1 cellular context compared by ENCODE assay signal in the genomic region with DNA sequence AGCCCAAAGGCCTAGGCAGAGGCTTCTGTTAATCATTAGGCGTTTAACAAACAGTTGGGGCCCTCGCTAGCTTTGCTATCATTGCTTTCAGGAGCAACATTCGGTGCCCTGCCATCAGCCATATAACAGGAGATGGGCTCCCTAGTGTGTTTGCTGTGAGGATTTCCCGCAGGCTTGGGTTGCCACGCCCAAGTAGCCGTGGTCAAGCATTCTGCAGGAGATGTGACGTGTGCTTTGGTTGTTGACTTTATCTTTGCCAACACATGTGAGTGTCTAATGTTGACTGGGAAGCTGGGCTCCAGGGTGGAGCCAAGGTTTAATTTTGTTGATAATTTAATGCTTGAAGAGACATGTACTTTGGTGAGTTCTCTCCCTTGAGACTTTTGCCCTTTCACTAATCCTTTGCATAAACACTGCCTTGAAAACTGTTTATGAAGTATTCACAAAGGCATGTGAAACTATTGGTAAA.
TF ChIP-seq lines count a peak whose summit lies in the region.

No MANE protein-coding gene starts in this region.

TF ChIP-seq in HepG2, 621 proteins besides CTCF, POLR2A, EP300 and RAD21 (continued from another document and continues in another):
- TF ChIP-seq, protein P1, sequence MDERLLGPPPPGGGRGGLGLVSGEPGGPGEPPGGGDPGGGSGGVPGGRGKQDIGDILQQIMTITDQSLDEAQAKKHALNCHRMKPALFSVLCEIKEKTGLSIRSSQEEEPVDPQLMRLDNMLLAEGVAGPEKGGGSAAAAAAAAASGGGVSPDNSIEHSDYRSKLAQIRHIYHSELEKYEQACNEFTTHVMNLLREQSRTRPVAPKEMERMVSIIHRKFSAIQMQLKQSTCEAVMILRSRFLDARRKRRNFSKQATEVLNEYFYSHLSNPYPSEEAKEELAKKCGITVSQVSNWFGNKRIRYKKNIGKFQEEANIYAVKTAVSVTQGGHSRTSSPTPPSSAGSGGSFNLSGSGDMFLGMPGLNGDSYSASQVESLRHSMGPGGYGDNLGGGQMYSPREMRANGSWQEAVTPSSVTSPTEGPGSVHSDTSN (CRISPR knock-in tag; IDR thresholded peaks at IDR 0.05) = peak; percentile 2; the same call in 1 of the 2 replicates
- TF ChIP-seq FIP1L1 (IDR thresholded peaks at IDR 0.05; ENCODE audit: borderline replicate concordance, insufficient read depth, low read depth, low read length) (no peak), SOX6 (IDR thresholded peaks at IDR 0.05) (no peak), SOX6 (CRISPR knock-in tag; IDR thresholded peaks at IDR 0.05) (peak; percentile 41; the same call in 1 of the 2 replicates), STAT5B (CRISPR knock-in tag; IDR thresholded peaks at IDR 0.05) (no peak), FOXC1 (CRISPR knock-in tag; IDR thresholded peaks at IDR 0.05; ENCODE audit: borderline replicate concordance) (no peak), ISX (CRISPR knock-in tag; conservative IDR thresholded peaks at IDR 0.05) (no peak), SP5 (CRISPR knock-in tag; IDR thresholded peaks at IDR 0.05; ENCODE audit: borderline replicate concordance, low read depth) (0 out of 2 replicates have a peak, but pooled peaks have one; percentile 22), EHMT2 (IDR thresholded peaks at IDR 0.05; ENCODE audit: borderline replicate concordance, low read depth, low read length) (no peak), SRY (CRISPR knock-in tag; IDR thresholded peaks at IDR 0.05) (no peak), SOX13 (IDR thresholded peaks at IDR 0.05) (no peak), SOX13 (CRISPR knock-in tag; conservative IDR thresholded peaks at IDR 0.05 in 1 of 2, IDR thresholded peaks at IDR 0.05 in 1 of 2) (0 out of 4 replicates have a peak, but pooled peaks of 1 of the 2 experiments have one; percentile 17), SALL1 (CRISPR knock-in tag; IDR thresholded peaks at IDR 0.05) (peak; percentile 48; the same call in 1 of the 2 replicates)
- TF ChIP-seq, protein P2, sequence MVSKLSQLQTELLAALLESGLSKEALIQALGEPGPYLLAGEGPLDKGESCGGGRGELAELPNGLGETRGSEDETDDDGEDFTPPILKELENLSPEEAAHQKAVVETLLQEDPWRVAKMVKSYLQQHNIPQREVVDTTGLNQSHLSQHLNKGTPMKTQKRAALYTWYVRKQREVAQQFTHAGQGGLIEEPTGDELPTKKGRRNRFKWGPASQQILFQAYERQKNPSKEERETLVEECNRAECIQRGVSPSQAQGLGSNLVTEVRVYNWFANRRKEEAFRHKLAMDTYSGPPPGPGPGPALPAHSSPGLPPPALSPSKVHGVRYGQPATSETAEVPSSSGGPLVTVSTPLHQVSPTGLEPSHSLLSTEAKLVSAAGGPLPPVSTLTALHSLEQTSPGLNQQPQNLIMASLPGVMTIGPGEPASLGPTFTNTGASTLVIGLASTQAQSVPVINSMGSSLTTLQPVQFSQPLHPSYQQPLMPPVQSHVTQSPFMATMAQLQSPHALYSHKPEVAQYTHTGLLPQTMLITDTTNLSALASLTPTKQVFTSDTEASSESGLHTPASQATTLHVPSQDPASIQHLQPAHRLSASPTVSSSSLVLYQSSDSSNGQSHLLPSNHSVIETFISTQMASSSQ (IDR thresholded peaks at IDR 0.05; ENCODE audit: low read depth) = peak; percentile 82
- TF ChIP-seq, protein P2 (CRISPR knock-in tag; IDR thresholded peaks at IDR 0.05; ENCODE audit: borderline replicate concordance) = peak; percentile 79; the same call in 1 of the 2 replicates
- TF ChIP-seq, protein P3, sequence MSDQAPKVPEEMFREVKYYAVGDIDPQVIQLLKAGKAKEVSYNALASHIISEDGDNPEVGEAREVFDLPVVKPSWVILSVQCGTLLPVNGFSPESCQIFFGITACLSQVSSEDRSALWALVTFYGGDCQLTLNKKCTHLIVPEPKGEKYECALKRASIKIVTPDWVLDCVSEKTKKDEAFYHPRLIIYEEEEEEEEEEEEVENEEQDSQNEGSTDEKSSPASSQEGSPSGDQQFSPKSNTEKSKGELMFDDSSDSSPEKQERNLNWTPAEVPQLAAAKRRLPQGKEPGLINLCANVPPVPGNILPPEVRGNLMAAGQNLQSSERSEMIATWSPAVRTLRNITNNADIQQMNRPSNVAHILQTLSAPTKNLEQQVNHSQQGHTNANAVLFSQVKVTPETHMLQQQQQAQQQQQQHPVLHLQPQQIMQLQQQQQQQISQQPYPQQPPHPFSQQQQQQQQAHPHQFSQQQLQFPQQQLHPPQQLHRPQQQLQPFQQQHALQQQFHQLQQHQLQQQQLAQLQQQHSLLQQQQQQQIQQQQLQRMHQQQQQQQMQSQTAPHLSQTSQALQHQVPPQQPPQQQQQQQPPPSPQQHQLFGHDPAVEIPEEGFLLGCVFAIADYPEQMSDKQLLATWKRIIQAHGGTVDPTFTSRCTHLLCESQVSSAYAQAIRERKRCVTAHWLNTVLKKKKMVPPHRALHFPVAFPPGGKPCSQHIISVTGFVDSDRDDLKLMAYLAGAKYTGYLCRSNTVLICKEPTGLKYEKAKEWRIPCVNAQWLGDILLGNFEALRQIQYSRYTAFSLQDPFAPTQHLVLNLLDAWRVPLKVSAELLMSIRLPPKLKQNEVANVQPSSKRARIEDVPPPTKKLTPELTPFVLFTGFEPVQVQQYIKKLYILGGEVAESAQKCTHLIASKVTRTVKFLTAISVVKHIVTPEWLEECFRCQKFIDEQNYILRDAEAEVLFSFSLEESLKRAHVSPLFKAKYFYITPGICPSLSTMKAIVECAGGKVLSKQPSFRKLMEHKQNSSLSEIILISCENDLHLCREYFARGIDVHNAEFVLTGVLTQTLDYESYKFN (CRISPR knock-in tag; conservative IDR thresholded peaks at IDR 0.05) = peak; percentile 56
- TF ChIP-seq, protein P4, sequence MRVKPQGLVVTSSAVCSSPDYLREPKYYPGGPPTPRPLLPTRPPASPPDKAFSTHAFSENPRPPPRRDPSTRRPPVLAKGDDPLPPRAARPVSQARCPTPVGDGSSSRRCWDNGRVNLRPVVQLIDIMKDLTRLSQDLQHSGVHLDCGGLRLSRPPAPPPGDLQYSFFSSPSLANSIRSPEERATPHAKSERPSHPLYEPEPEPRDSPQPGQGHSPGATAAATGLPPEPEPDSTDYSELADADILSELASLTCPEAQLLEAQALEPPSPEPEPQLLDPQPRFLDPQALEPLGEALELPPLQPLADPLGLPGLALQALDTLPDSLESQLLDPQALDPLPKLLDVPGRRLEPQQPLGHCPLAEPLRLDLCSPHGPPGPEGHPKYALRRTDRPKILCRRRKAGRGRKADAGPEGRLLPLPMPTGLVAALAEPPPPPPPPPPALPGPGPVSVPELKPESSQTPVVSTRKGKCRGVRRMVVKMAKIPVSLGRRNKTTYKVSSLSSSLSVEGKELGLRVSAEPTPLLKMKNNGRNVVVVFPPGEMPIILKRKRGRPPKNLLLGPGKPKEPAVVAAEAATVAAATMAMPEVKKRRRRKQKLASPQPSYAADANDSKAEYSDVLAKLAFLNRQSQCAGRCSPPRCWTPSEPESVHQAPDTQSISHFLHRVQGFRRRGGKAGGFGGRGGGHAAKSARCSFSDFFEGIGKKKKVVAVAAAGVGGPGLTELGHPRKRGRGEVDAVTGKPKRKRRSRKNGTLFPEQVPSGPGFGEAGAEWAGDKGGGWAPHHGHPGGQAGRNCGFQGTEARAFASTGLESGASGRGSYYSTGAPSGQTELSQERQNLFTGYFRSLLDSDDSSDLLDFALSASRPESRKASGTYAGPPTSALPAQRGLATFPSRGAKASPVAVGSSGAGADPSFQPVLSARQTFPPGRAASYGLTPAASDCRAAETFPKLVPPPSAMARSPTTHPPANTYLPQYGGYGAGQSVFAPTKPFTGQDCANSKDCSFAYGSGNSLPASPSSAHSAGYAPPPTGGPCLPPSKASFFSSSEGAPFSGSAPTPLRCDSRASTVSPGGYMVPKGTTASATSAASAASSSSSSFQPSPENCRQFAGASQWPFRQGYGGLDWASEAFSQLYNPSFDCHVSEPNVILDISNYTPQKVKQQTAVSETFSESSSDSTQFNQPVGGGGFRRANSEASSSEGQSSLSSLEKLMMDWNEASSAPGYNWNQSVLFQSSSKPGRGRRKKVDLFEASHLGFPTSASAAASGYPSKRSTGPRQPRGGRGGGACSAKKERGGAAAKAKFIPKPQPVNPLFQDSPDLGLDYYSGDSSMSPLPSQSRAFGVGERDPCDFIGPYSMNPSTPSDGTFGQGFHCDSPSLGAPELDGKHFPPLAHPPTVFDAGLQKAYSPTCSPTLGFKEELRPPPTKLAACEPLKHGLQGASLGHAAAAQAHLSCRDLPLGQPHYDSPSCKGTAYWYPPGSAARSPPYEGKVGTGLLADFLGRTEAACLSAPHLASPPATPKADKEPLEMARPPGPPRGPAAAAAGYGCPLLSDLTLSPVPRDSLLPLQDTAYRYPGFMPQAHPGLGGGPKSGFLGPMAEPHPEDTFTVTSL (CRISPR knock-in tag; IDR thresholded peaks at IDR 0.05; ENCODE audit: borderline replicate concordance) = peak; percentile 47; the same call in 1 of the 2 replicates
- TF ChIP-seq, protein P5, sequence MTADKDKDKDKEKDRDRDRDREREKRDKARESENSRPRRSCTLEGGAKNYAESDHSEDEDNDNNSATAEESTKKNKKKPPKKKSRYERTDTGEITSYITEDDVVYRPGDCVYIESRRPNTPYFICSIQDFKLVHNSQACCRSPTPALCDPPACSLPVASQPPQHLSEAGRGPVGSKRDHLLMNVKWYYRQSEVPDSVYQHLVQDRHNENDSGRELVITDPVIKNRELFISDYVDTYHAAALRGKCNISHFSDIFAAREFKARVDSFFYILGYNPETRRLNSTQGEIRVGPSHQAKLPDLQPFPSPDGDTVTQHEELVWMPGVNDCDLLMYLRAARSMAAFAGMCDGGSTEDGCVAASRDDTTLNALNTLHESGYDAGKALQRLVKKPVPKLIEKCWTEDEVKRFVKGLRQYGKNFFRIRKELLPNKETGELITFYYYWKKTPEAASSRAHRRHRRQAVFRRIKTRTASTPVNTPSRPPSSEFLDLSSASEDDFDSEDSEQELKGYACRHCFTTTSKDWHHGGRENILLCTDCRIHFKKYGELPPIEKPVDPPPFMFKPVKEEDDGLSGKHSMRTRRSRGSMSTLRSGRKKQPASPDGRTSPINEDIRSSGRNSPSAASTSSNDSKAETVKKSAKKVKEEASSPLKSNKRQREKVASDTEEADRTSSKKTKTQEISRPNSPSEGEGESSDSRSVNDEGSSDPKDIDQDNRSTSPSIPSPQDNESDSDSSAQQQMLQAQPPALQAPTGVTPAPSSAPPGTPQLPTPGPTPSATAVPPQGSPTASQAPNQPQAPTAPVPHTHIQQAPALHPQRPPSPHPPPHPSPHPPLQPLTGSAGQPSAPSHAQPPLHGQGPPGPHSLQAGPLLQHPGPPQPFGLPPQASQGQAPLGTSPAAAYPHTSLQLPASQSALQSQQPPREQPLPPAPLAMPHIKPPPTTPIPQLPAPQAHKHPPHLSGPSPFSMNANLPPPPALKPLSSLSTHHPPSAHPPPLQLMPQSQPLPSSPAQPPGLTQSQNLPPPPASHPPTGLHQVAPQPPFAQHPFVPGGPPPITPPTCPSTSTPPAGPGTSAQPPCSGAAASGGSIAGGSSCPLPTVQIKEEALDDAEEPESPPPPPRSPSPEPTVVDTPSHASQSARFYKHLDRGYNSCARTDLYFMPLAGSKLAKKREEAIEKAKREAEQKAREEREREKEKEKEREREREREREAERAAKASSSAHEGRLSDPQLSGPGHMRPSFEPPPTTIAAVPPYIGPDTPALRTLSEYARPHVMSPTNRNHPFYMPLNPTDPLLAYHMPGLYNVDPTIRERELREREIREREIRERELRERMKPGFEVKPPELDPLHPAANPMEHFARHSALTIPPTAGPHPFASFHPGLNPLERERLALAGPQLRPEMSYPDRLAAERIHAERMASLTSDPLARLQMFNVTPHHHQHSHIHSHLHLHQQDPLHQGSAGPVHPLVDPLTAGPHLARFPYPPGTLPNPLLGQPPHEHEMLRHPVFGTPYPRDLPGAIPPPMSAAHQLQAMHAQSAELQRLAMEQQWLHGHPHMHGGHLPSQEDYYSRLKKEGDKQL (CRISPR knock-in tag; IDR thresholded peaks at IDR 0.05; ENCODE audit: low read depth) = no peak
- TF ChIP-seq, protein P6, sequence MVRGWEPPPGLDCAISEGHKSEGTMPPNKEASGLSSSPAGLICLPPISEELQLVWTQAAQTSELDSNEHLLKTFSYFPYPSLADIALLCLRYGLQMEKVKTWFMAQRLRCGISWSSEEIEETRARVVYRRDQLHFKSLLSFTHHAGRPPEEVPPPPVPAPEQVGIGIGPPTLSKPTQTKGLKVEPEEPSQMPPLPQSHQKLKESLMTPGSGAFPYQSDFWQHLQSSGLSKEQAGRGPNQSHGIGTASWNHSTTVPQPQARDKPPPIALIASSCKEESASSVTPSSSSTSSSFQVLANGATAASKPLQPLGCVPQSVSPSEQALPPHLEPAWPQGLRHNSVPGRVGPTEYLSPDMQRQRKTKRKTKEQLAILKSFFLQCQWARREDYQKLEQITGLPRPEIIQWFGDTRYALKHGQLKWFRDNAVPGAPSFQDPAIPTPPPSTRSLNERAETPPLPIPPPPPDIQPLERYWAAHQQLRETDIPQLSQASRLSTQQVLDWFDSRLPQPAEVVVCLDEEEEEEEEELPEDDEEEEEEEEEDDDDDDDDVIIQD (CRISPR knock-in tag; IDR thresholded peaks at IDR 0.05; ENCODE audit: low read depth) = peak; percentile 79
- TF ChIP-seq, protein P7, sequence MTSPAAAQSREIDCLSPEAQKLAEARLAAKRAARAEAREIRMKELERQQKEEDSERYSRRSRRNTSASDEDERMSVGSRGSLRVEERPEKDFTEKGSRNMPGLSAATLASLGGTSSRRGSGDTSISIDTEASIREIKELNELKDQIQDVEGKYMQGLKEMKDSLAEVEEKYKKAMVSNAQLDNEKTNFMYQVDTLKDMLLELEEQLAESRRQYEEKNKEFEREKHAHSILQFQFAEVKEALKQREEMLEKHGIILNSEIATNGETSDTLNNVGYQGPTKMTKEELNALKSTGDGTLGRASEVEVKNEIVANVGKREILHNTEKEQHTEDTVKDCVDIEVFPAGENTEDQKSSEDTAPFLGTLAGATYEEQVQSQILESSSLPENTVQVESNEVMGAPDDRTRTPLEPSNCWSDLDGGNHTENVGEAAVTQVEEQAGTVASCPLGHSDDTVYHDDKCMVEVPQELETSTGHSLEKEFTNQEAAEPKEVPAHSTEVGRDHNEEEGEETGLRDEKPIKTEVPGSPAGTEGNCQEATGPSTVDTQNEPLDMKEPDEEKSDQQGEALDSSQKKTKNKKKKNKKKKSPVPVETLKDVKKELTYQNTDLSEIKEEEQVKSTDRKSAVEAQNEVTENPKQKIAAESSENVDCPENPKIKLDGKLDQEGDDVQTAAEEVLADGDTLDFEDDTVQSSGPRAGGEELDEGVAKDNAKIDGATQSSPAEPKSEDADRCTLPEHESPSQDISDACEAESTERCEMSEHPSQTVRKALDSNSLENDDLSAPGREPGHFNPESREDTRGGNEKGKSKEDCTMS (CRISPR knock-in tag; conservative IDR thresholded peaks at IDR 0.05) = no peak
